Comparison of ENCODE assay signal across 19 cellular contexts in genomic region chrX:141405486-141405877, GRCh38.
DNase-seq lines count a peak whose midpoint lies in the region; ATAC-seq and TF ChIP-seq lines count a peak whose summit lies in the region.
"Had no signal": no experiment of that assay in that cellular context is flagged by ENCODE, and none has a peak within 500 bp of the region (broad histone marks: within the 10 kb centered on the region; RNA-seq: fewer than 3 reads in every experiment).

No MANE protein-coding gene starts in this region.

- 95% methylated on average over 1 of the region's 1 CpG for WGBS in hepatocyte (ENCODE audit: low lambda C conversion rate, missing lambda C conversion rate)

- peak overlapping the region; percentile 40; the same call in 1 of the 2 replicates for H3K4me3 ChIP-seq in ACC112 (ENCODE audit: low read depth, low read length)
- no peak overlapping the region for H3K4me3 ChIP-seq in hepatocyte
- H3K4me3 ChIP-seq: GM12878, tibial nerve had no signal

- no peak for ATAC-seq in HG03354 (IDR thresholded peaks at IDR 0.05; ENCODE audit: poor library complexity, severe bottlenecking, unreplicated experiment)
- ATAC-seq in HG02571 (IDR thresholded peaks at IDR 0.05; ENCODE audit: unreplicated experiment): no peak
- ATAC-seq: activated CD4-positive, alpha-beta T cell treated with anti-CD3 and anti-CD28 coated beads for 36 hours; GM12878 had no signal

- H3K79me2 ChIP-seq in ACC112 (ENCODE audit: control insufficient read depth, insufficient read depth, low read length, unreplicated experiment): no peaks in the 10 kb centered on the region
- no peaks in the 10 kb centered on the region for H3K79me2 ChIP-seq in hepatocyte

- no peak overlapping the region for H3K4me2 ChIP-seq in hepatocyte

- no peak overlapping the region for H2AFZ ChIP-seq in ACC112 (ENCODE audit: low read length, unreplicated experiment)
- no peak overlapping the region for H2AFZ ChIP-seq in hepatocyte

- H3K36me3 ChIP-seq in ACC112 (ENCODE audit: insufficient read depth, low read length): no peaks in the 10 kb centered on the region
- no peaks in the 10 kb centered on the region for H3K36me3 ChIP-seq in hepatocyte (replicated peaks; ENCODE audit: insufficient read depth, low read depth)
- H3K36me3 ChIP-seq: neutrophil, tibial nerve had no signal

- no peaks in the 10 kb centered on the region for H3K9me3 ChIP-seq in hepatocyte (ENCODE audit: low read depth)
- H3K9me3 ChIP-seq: neutrophil, tibial nerve had no signal

- DNase-seq in LHCN-M2 (ENCODE audit: low read depth) (peak; percentile 38), astrocyte of the hippocampus (ENCODE audit: low read depth, low spot score) (peak; percentile 44), hepatocyte (ENCODE audit: low spot score) (no peak), NCI-H446 treated with DMSO at 0.1 percent for 48 hours (lab: John Stamatoyannopoulos, UW) (no peak), NCI-H524 treated with DMSO at 0.1 percent for 48 hours (lab: John Stamatoyannopoulos, UW) (no peak)
- DNase-seq: activated CD4-positive, alpha-beta T cell treated with anti-CD3 and anti-CD28 coated beads for 36 hours; activated CD8-positive, alpha-beta memory T cell treated with anti-CD3 and anti-CD28 coated beads, Interleukin-2, amount 50 U/mL, for 4 hours; activated naive CD4-positive, alpha-beta T cell treated with anti-CD3 and anti-CD28 coated beads, Interleukin-2, amount 10 ng/mL, durations not matched to agents 7 days and 5 days; caudate nucleus; endodermal cell; immature natural killer cell; NCI-H1105; stimulated activated CD4-positive, alpha-beta T cell treated with anti-CD3 and anti-CD28 coated beads, Interleukin-4, amount 100 ng/mL, for 24 hours had no signal

- H3K27me3 ChIP-seq in ACC112 (ENCODE audit: insufficient read depth, low read length): no peaks in the 10 kb centered on the region
- no peaks in the 10 kb centered on the region for H3K27me3 ChIP-seq in hepatocyte
- H3K27me3 ChIP-seq: neutrophil, tibial nerve had no signal

- no peaks in the 10 kb centered on the region for H3K9me2 ChIP-seq in hepatocyte (replicated peaks; ENCODE audit: insufficient read depth)

- no peaks in the 10 kb centered on the region for H4K20me1 ChIP-seq in hepatocyte (ENCODE audit: insufficient read depth, poor library complexity, severe bottlenecking)

- TF ChIP-seq CTCF in hepatocyte (IDR thresholded peaks at IDR 0.05; ENCODE audit: poor library complexity): no peak

- H3K27ac ChIP-seq in ACC112 (ENCODE audit: low read depth, low read length): peak overlapping the region; percentile 89
- H3K27ac ChIP-seq in hepatocyte: peak overlapping the region; percentile 42
- H3K27ac ChIP-seq: neutrophil, tibial nerve had no signal

- H3K4me1 ChIP-seq in ACC112 (ENCODE audit: control insufficient read depth, insufficient read depth, low read length, unreplicated experiment) (peaks cover 26% of the 10 kb centered on the region), hepatocyte (ENCODE audit: insufficient read depth) (no peaks in the 10 kb centered on the region)
- H3K4me1 ChIP-seq: tibial nerve had no signal

Comparison
In these comparisons a context has a peak if more than half of its experiments do, and no peak if none do; other contexts are left out.
1. DNase-seq: peak in LHCN-M2 (single experiment) and astrocyte of the hippocampus (single experiment); none in hepatocyte (single experiment), NCI-H446 treated with DMSO at 0.1 percent for 48 hours (single experiment) and NCI-H524 treated with DMSO at 0.1 percent for 48 hours (single experiment).